Comparison of ENCODE assay signal across 22 cellular contexts in the genomic region with DNA sequence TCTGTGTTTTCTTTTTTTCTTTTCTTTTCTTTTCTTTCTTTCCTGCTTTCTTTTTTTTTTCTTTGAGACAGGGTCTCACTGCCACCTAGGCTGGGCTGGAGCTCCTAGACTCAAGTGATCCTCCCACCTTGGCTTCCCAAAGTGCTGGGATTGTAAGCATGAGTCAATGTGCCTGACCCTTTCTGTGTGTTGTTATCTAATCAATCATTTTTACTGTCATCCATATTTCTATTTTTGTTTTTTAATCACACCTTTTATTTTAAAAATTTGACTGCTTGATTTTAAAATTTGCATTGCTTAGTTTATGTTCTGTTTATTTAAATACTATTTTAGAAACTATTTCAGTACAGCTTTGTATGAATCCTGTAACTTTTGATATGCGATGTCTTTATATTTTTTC.
"Had no signal": no experiment of that assay in that cellular context is flagged by ENCODE, and none has a peak within 500 bp of the region (broad histone marks: within the 10 kb centered on the region; RNA-seq: fewer than 3 reads in every experiment).

No MANE protein-coding gene starts in this region.

- H3K36me3 Mint-ChIP-seq: stimulated activated effector memory CD8-positive, alpha-beta T cell treated with anti-CD3 and anti-CD28 coated beads, Interleukin-12 subunit alpha, Interleukin-12 subunit beta, amount 100 ng/mL, for 72 hours had no signal

- DNase-seq: activated CD4-positive, alpha-beta T cell treated with anti-CD3 and anti-CD28 coated beads, Interleukin-2, amount 50 U/mL, for 4 hours; activated CD8-positive, alpha-beta memory T cell treated with anti-CD3 and anti-CD28 coated beads for 24 hours; activated CD8-positive, alpha-beta memory T cell treated with anti-CD3 and anti-CD28 coated beads, Interleukin-2, amount 50 U/mL, for 48 hours; activated naive CD4-positive, alpha-beta T cell treated with anti-CD3 and anti-CD28 coated beads, Interleukin-2, amount 10 ng/mL, durations not matched to agents 7 days and 5 days; activated naive CD8-positive, alpha-beta T cell treated with anti-CD3 and anti-CD28 coated beads, Interleukin-2, amount 50 U/mL, for 24 hours; activated T-cell treated with anti-CD3 and anti-CD28 coated beads, Interleukin-2, amount 50 U/mL, for 48 hours; anterior cingulate cortex; body of pancreas; cortex of kidney; endodermal cell; head of caudate nucleus; hypothalamus; left ventricle myocardium superior; mammary epithelial cell; posterior cingulate gyrus; right lobe of liver; stimulated activated CD4-positive, alpha-beta T cell treated with anti-CD3 and anti-CD28 coated beads, Interleukin-2, amount 100 ng/mL, for 24 hours; testis had no signal

- H3K4me3 Mint-ChIP-seq: activated naive CD4-positive, alpha-beta T cell treated with anti-CD3 and anti-CD28 coated beads, Interleukin-2, amount 10 ng/mL, durations not matched to agents 7 days and 5 days; activated naive CD8-positive, alpha-beta T cell treated with anti-CD3 and anti-CD28 coated beads, Interleukin-2, amount 50 U/mL, for 24 hours; endodermal cell; neural crest cell; stimulated activated effector memory CD8-positive, alpha-beta T cell treated with anti-CD3 and anti-CD28 coated beads, Interleukin-12 subunit alpha, Interleukin-12 subunit beta, amount 100 ng/mL, for 72 hours; type B pancreatic cell had no signal

- ATAC-seq: activated naive CD8-positive, alpha-beta T cell treated with anti-CD3 and anti-CD28 coated beads, Interleukin-2, amount 50 U/mL, for 24 hours; body of pancreas; gastroesophageal sphincter; left ventricle myocardium superior; right lobe of liver; stimulated activated effector memory CD8-positive, alpha-beta T cell treated with anti-CD3 and anti-CD28 coated beads, Interleukin-12 subunit alpha, Interleukin-12 subunit beta, amount 100 ng/mL, for 72 hours had no signal

- H3K27ac Mint-ChIP-seq: activated naive CD4-positive, alpha-beta T cell treated with anti-CD3 and anti-CD28 coated beads, Interleukin-2, amount 10 ng/mL, durations not matched to agents 7 days and 5 days; activated naive CD8-positive, alpha-beta T cell treated with anti-CD3 and anti-CD28 coated beads, Interleukin-2, amount 50 U/mL, for 24 hours; endodermal cell; stimulated activated effector memory CD8-positive, alpha-beta T cell treated with anti-CD3 and anti-CD28 coated beads, Interleukin-12 subunit alpha, Interleukin-12 subunit beta, amount 100 ng/mL, for 72 hours; type B pancreatic cell had no signal

- H3K27me3 Mint-ChIP-seq: activated naive CD4-positive, alpha-beta T cell treated with anti-CD3 and anti-CD28 coated beads, Interleukin-2, amount 10 ng/mL, durations not matched to agents 7 days and 5 days; activated naive CD8-positive, alpha-beta T cell treated with anti-CD3 and anti-CD28 coated beads, Interleukin-2, amount 50 U/mL, for 24 hours; type B pancreatic cell had no signal

- H3K9me3 Mint-ChIP-seq: type B pancreatic cell had no signal
